Comparison of ENCODE assay signal across 18 cellular contexts in genomic region chr3:195286115-195286872, GRCh38. TPM values are rescaled to one million over a fixed set of nuclear protein-coding genes. Genes with fewer than 3 reads are reported as not detected.
DNase-seq lines count a peak whose midpoint lies in the region; ATAC-seq, FAIRE-seq and TF ChIP-seq lines count a peak whose summit lies in the region.
"Had no signal": no experiment of that assay in that cellular context is flagged by ENCODE, and none has a peak within 500 bp of the region (broad histone marks: within the 10 kb centered on the region; RNA-seq: fewer than 3 reads in every experiment).

No MANE protein-coding gene starts in this region.

- peak overlapping the region in 1 of 8 donors; percentile 57 for H3K4me3 Mint-ChIP-seq in CD4-positive, alpha-beta memory T cell
- H3K4me3 Mint-ChIP-seq: GM23338 had no signal

- WGBS in heart left ventricle, 4 donors, result 54 to 72% (median 60%) methylated on average over 4 of the region's 4 CpGs

- CTCF ChIA-PET in CD4-positive, alpha-beta memory T cell (lab: Charles Lee; ENCODE audit: partially characterized antibody), result interaction anchor here (1.1 to 1.4 kb wide), 3 partner anchors 12 to 15 kb away, joined by 3 read pairs; partner anchors contain the start of gene XXYLT1

- no peaks in the 10 kb centered on the region for H3K9me3 Mint-ChIP-seq in CD4-positive, alpha-beta memory T cell
- H3K9me3 Mint-ChIP-seq: GM23338 had no signal

- no peak for DNase-seq in CD4-positive, alpha-beta memory T cell
- DNase-seq in NCI-H226, result peak; percentile 2
- peak; percentile 65 for DNase-seq in bronchial epithelial cell (ENCODE audit: low read depth)
- DNase-seq in iris pigment epithelial cell (ENCODE audit: low read depth), result peak; percentile 67
- no peak for DNase-seq in DMS114 treated with DMSO at 0.1 percent for 48 hours (lab: John Stamatoyannopoulos, UW; ENCODE audit: unreplicated experiment)
- DNase-seq in KG1 (lab: John Stamatoyannopoulos, UW), result no peak
- DNase-seq in dorsolateral prefrontal cortex, result no peak
- DNase-seq in heart left ventricle, result no peak
- DNase-seq: activated CD4-positive, alpha-beta T cell treated with anti-CD3 and anti-CD28 coated beads, Interleukin-2, amount 50 U/mL, for 1 hour; amygdala; DMS153; NCI-H1694; NCI-H510A treated with DMSO at 0.1 percent for 48 hours; ovary; stomach had no signal

- H3K27me3 ChIP-seq in CD4-positive, alpha-beta memory T cell (ENCODE audit: insufficient read depth, low read length), result no peaks in the 10 kb centered on the region
- no peaks in the 10 kb centered on the region for H3K27me3 ChIP-seq in bronchial epithelial cell (ENCODE audit: control insufficient read depth, insufficient read depth, low read length)
- no peaks in the 10 kb centered on the region for H3K27me3 ChIP-seq in dorsolateral prefrontal cortex
- no peaks in the 10 kb centered on the region for H3K27me3 ChIP-seq in heart left ventricle
- H3K27me3 ChIP-seq: ovary, stomach had no signal

- H3K27ac ChIP-seq in CD4-positive, alpha-beta memory T cell (ENCODE audit: low read depth, low read length), result no peak overlapping the region
- H3K27ac ChIP-seq in dorsolateral prefrontal cortex, result no peak overlapping the region
- H3K27ac ChIP-seq in heart left ventricle, result no peak overlapping the region
- H3K27ac ChIP-seq: ovary, stomach had no signal

- POLR2A ChIA-PET in CD4-positive, alpha-beta memory T cell (lab: Charles Lee; ENCODE audit: partially characterized antibody), result no interaction called here

- no peak overlapping the region for H3K4me3 ChIP-seq in CD4-positive, alpha-beta memory T cell (ENCODE audit: low read length in 2 of 2)
- no peak overlapping the region for H3K4me3 ChIP-seq in bronchial epithelial cell (ENCODE audit: low read depth, low read length)
- no peak overlapping the region for H3K4me3 ChIP-seq in dorsolateral prefrontal cortex
- H3K4me3 ChIP-seq in heart left ventricle, result no peak overlapping the region
- H3K4me3 ChIP-seq: GM23338, ovary, stomach had no signal

- intact Hi-C loops in CD4-positive, alpha-beta memory T cell (cut with micrococcal nuclease), result no loop called here
- intact Hi-C loops in dorsolateral prefrontal cortex (cut with DNase I) (no loop called here), heart left ventricle (cut with DNase I) (no loop called here)

- no peak for ATAC-seq in heart left ventricle
- ATAC-seq: GM23338 had no signal

- H3K27ac Mint-ChIP-seq in CD4-positive, alpha-beta memory T cell, result peak overlapping the region in 6 of 7 donors; percentile 3 to 94 (median 68)
- H3K27ac Mint-ChIP-seq: GM23338 had no signal

- peaks cover 23 to 63% of the 10 kb centered on the region in 2 donors for H3K36me3 Mint-ChIP-seq in CD4-positive, alpha-beta memory T cell

- FAIRE-seq in bronchial epithelial cell (lab: Jason Lieb, UNC), result no peak
- FAIRE-seq: islet of Langerhans, RCC 7860 had no signal

- no peaks in the 10 kb centered on the region for H3K4me1 ChIP-seq in CD4-positive, alpha-beta memory T cell (ENCODE audit: insufficient read depth, low read length)
- no peaks in the 10 kb centered on the region for H3K4me1 ChIP-seq in heart left ventricle

- H3K36me3 ChIP-seq in CD4-positive, alpha-beta memory T cell (ENCODE audit: insufficient read depth, low read length), result peaks cover 31% of the 10 kb centered on the region
- peaks cover 4% of the 10 kb centered on the region for H3K36me3 ChIP-seq in bronchial epithelial cell (ENCODE audit: control insufficient read depth, insufficient read depth, low read length)
- peaks cover 0 to 95% (median 88%) of the 10 kb centered on the region in 9 donors for H3K36me3 ChIP-seq in heart left ventricle
- H3K36me3 ChIP-seq: ovary had no signal

- H3K9me3 ChIP-seq in CD4-positive, alpha-beta memory T cell (ENCODE audit: control insufficient read depth in 1 of 2, low read length in 2 of 2), result no peaks in the 10 kb centered on the region
- H3K9me3 ChIP-seq in heart left ventricle, result no peaks in the 10 kb centered on the region
- H3K9me3 ChIP-seq: ovary, stomach had no signal

- TF ChIP-seq CTCF in bronchial epithelial cell (IDR thresholded peaks at IDR 0.05; ENCODE audit: insufficient read depth, low read length, severe bottlenecking) (no peak), dorsolateral prefrontal cortex (IDR thresholded peaks at IDR 0.05 in 54 of 56, conservative IDR thresholded peaks at IDR 0.05 in 2 of 56; ENCODE audit: low read depth in 1 of 56, partially characterized antibody in 56 of 56) (no peak), heart left ventricle (IDR thresholded peaks at IDR 0.05) (no peak)

- H3K4me1 Mint-ChIP-seq in CD4-positive, alpha-beta memory T cell, result peaks cover 0 to 4% (median 3%) of the 10 kb centered on the region in 4 donors
- H3K4me1 Mint-ChIP-seq: GM23338 had no signal

- no peak for TF ChIP-seq POLR2A in heart left ventricle (IDR thresholded peaks at IDR 0.05)

- no peaks in the 10 kb centered on the region for H3K27me3 Mint-ChIP-seq in CD4-positive, alpha-beta memory T cell

RNA-seq across cellular contexts. Expression of gene XXYLT1, which starts 15.3 kb away (rescaled TPM):
- total RNA-seq in CD4-positive, alpha-beta memory T cell, result 1 to 10 TPM; 3.9 to 4.4 TPM
- 1 to 10 TPM; 4.2 to 6.3 TPM for polyA plus RNA-seq in CD4-positive, alpha-beta memory T cell
- total RNA-seq in bronchial epithelial cell (10.2 and 10.5 TPM in 2 replicates), dorsolateral prefrontal cortex (10 to 100 TPM in 110 of 120 experiments, 1 to 10 TPM in 10; 7.2 to 19.3 (median 13.0) TPM), heart left ventricle (1 to 10 TPM; 2.1 to 8.6 (median 5.5) TPM)
- polyA plus RNA-seq in heart left ventricle, result 1 to 10 TPM; 1.9 to 4.8 TPM

Comparison
In these comparisons a context has a peak if more than half of its experiments do, and no peak if none do; other contexts are left out.
1. DNase-seq: peak in NCI-H226 (single experiment), bronchial epithelial cell (single experiment) and iris pigment epithelial cell (single experiment); none in CD4-positive, alpha-beta memory T cell (0 of 5), DMS114 treated with DMSO at 0.1 percent for 48 hours (single experiment), KG1 (single experiment), dorsolateral prefrontal cortex (0 of 10) and heart left ventricle (0 of 5).